Comparison of ENCODE assay signal across 8 cellular contexts in genomic region chr20:62898970-62899632, GRCh38. TPM values are rescaled to one million over a fixed set of nuclear protein-coding genes. Genes with fewer than 3 reads are reported as not detected.
DNase-seq lines count a peak whose midpoint lies in the region; ATAC-seq and TF ChIP-seq lines count a peak whose summit lies in the region.

No MANE protein-coding gene starts in this region.

- H3K9me3 Mint-ChIP-seq in activated CD8-positive, alpha-beta T cell treated with anti-CD3 and anti-CD28 coated beads for 36 hours = no peaks in the 10 kb centered on the region

- TF ChIP-seq CTCF in activated CD8-positive, alpha-beta T cell treated with anti-CD3 and anti-CD28 coated beads for 36 hours (IDR thresholded peaks at IDR 0.05) = no peak
- TF ChIP-seq CTCF in gastrocnemius medialis (IDR thresholded peaks at IDR 0.05 in 4 of 5, conservative IDR thresholded peaks at IDR 0.05 in 1 of 5) = no peak

- no peak for TF ChIP-seq POLR2A in gastrocnemius medialis (IDR thresholded peaks at IDR 0.05)

- H3K27me3 ChIP-seq in H7 (ENCODE audit: control insufficient read depth, insufficient read depth, low read length) = no peaks in the 10 kb centered on the region
- no peaks in the 10 kb centered on the region for H3K27me3 ChIP-seq in mesendoderm (ENCODE audit: insufficient read depth, low read length, poor library complexity)
- H3K27me3 ChIP-seq in gastrocnemius medialis = peaks cover 0 to 3% (median 0%) of the 10 kb centered on the region in 3 donors

- H3K36me3 Mint-ChIP-seq in activated CD8-positive, alpha-beta T cell treated with anti-CD3 and anti-CD28 coated beads for 36 hours (ENCODE audit: low read depth) = peaks cover 40% of the 10 kb centered on the region

- H3K27ac ChIP-seq in mesendoderm (ENCODE audit: low read depth, low read length) (peak overlapping the region; percentile 39), gastrocnemius medialis (no peak overlapping the region)

- no peak overlapping the region for H3K4me3 ChIP-seq in H7 (ENCODE audit: insufficient read depth, low read depth, low read length)
- H3K4me3 ChIP-seq in mesendoderm (ENCODE audit: low read length) = no peak overlapping the region
- no peak overlapping the region for H3K4me3 ChIP-seq in gastrocnemius medialis

- in situ Hi-C loops in gastrocnemius medialis (cut with MboI; ENCODE audit: low sequenced_read_pairs in 4 of 4) = loop anchor here in 3 of 4 donors (5.0 to 25.0 kb wide), 3 partner anchors 113 to 116 kb away; partner anchors contain the start of gene BHLHE23 (in 1 of the 3)

- H3K4me1 Mint-ChIP-seq in activated CD8-positive, alpha-beta T cell treated with anti-CD3 and anti-CD28 coated beads for 36 hours (ENCODE audit: low read depth) = peaks cover 37% of the 10 kb centered on the region

- no peak overlapping the region for H4K8ac ChIP-seq in mesendoderm (ENCODE audit: low read depth, low read length)

- H3K36me3 ChIP-seq in H7 (replicated peaks; ENCODE audit: control insufficient read depth, insufficient read depth, low read length) = peaks cover 24% of the 10 kb centered on the region
- H3K36me3 ChIP-seq in mesendoderm (ENCODE audit: control insufficient read depth, insufficient read depth, low read length) = peaks cover 10% of the 10 kb centered on the region
- H3K36me3 ChIP-seq in gastrocnemius medialis = peaks cover 0 to 44% of the 10 kb centered on the region in 2 donors

- H3K79me1 ChIP-seq in mesendoderm (ENCODE audit: low read length) = peaks cover 9% of the 10 kb centered on the region

- no peak for ATAC-seq in activated CD8-positive, alpha-beta T cell treated with anti-CD3 and anti-CD28 coated beads for 36 hours
- ATAC-seq in gastrocnemius medialis = no peak
- no peak for ATAC-seq in GM21360 (IDR thresholded peaks at IDR 0.05; ENCODE audit: unreplicated experiment)

- no CpG with 5 or more reads among the region's 16 CpGs for WGBS in mesendoderm (ENCODE audit: extremely low coverage, insufficient coverage, low lambda C conversion rate)

- POLR2A ChIA-PET in activated CD8-positive, alpha-beta T cell treated with anti-CD3 and anti-CD28 coated beads for 36 hours (lab: Charles Lee) = interaction anchor here (0.7 to 2.9 kb wide), 11 partner anchors 10 to 60 kb away, joined by 3 to 20 read pairs (median 3); partner anchors contain the start of gene GID8

- H2AK5ac ChIP-seq in mesendoderm (ENCODE audit: low read length) = no peak overlapping the region

- no peak overlapping the region for H3K4me3 Mint-ChIP-seq in activated CD8-positive, alpha-beta T cell treated with anti-CD3 and anti-CD28 coated beads for 36 hours

- H3K27me3 Mint-ChIP-seq in activated CD8-positive, alpha-beta T cell treated with anti-CD3 and anti-CD28 coated beads for 36 hours = no peaks in the 10 kb centered on the region

- CTCF ChIA-PET in activated CD8-positive, alpha-beta T cell treated with anti-CD3 and anti-CD28 coated beads for 36 hours (lab: Charles Lee) = interaction anchor here (0.6 to 7.4 kb wide), 15 partner anchors 9 to 116 kb away, joined by 3 to 113 read pairs (median 4); partner anchors contain the start of gene DIDO1

- H3K27ac Mint-ChIP-seq in activated CD8-positive, alpha-beta T cell treated with anti-CD3 and anti-CD28 coated beads for 36 hours = no peak overlapping the region

- DNase-seq in D341Med (ENCODE audit: low spot score) (peak; percentile 15), H7 (peak; percentile 78), mesendoderm (peak; percentile 60), gastrocnemius medialis (no peak), DMS114 treated with DMSO at 0.1 percent for 48 hours (lab: John Stamatoyannopoulos, UW; ENCODE audit: unreplicated experiment) (no peak), foreskin melanocyte (no peak)
- DNase-seq in activated CD8-positive, alpha-beta T cell treated with anti-CD3 and anti-CD28 coated beads for 36 hours = peak; percentile 26

- peak overlapping the region; percentile 31 for H3K9ac ChIP-seq in mesendoderm (ENCODE audit: low read length)

- intact Hi-C loops in activated CD8-positive, alpha-beta T cell treated with anti-CD3 and anti-CD28 coated beads for 36 hours (cut with micrococcal nuclease) = no loop called here
- intact Hi-C loops in gastrocnemius medialis (cut with DNase I; ENCODE audit: low total_unique reads) = no loop called here

- peak overlapping the region; percentile 47 for H4K5ac ChIP-seq in mesendoderm (ENCODE audit: low read length)

- peaks cover 15% of the 10 kb centered on the region for H3K4me1 ChIP-seq in mesendoderm (ENCODE audit: control insufficient read depth, low read depth, low read length)
- H3K4me1 ChIP-seq in gastrocnemius medialis = peaks cover 5 to 12% of the 10 kb centered on the region in 2 donors

- H3K79me2 ChIP-seq in mesendoderm (ENCODE audit: control insufficient read depth, insufficient read depth, low read length) = no peaks in the 10 kb centered on the region

- no peak overlapping the region for H3K18ac ChIP-seq in mesendoderm (ENCODE audit: low read length)

- peak overlapping the region; percentile 38 for H2BK5ac ChIP-seq in mesendoderm (ENCODE audit: low read length)

- no peaks in the 10 kb centered on the region for H3K9me3 ChIP-seq in gastrocnemius medialis

- H3K4me2 ChIP-seq in mesendoderm (ENCODE audit: low read length) = no peak overlapping the region

- no peak overlapping the region for H2BK15ac ChIP-seq in mesendoderm (replicated peaks; ENCODE audit: low read depth)

- H2BK120ac ChIP-seq in mesendoderm (ENCODE audit: low read depth, low read length) = no peak overlapping the region

- no peak overlapping the region for H3K23ac ChIP-seq in mesendoderm (ENCODE audit: low read length)

- H3K4ac ChIP-seq in mesendoderm (ENCODE audit: low read depth, low read length) = no peak overlapping the region

- peak overlapping the region; percentile 61 for H3K56ac ChIP-seq in mesendoderm (ENCODE audit: low read length)

RNA-seq across cellular contexts. Expression of gene DIDO1, which starts 27.2 kb away (rescaled TPM):
- 53.2 and 63.4 TPM in 2 replicates for total RNA-seq in H7 (2014; rRNA removed; shearing (Covaris generic))
- 10 to 100 TPM; 45.9 to 47.4 TPM for total RNA-seq in activated CD8-positive, alpha-beta T cell treated with anti-CD3 and anti-CD28 coated beads for 36 hours
- polyA plus RNA-seq in mesendoderm (2013, experiment 1 of 2) = 37.6 TPM
- polyA plus RNA-seq in mesendoderm (2013, experiment 2 of 2) = 38.2 TPM
- total RNA-seq in gastrocnemius medialis = 10 to 100 TPM; 24.2 to 39.3 (median 28.7) TPM

RNA-seq across cellular contexts. Expression of gene TCFL5, which starts 37.5 kb away (rescaled TPM):
- total RNA-seq in H7 (2014; rRNA removed; shearing (Covaris generic)) = 25.7 and 36.8 TPM in 2 replicates
- 1 to 10 TPM; 7.5 to 7.6 TPM for total RNA-seq in activated CD8-positive, alpha-beta T cell treated with anti-CD3 and anti-CD28 coated beads for 36 hours
- 5.1 TPM for polyA plus RNA-seq in mesendoderm (2013, experiment 1 of 2)
- polyA plus RNA-seq in mesendoderm (2013, experiment 2 of 2) = 4.8 TPM
- 1 to 10 TPM; 5.3 to 7.3 (median 6.3) TPM for total RNA-seq in gastrocnemius medialis

RNA-seq across cellular contexts. Expression of gene GID8, which starts 38.8 kb away (rescaled TPM):
- 49.1 and 57.0 TPM in 2 replicates for total RNA-seq in H7 (2014; rRNA removed; shearing (Covaris generic))
- 10 to 100 TPM; 39.2 to 42.2 TPM for total RNA-seq in activated CD8-positive, alpha-beta T cell treated with anti-CD3 and anti-CD28 coated beads for 36 hours
- polyA plus RNA-seq in mesendoderm (2013, experiment 1 of 2) = 34.7 TPM
- 34.4 TPM for polyA plus RNA-seq in mesendoderm (2013, experiment 2 of 2)
- 10 to 100 TPM; 12.8 to 16.2 (median 13.5) TPM for total RNA-seq in gastrocnemius medialis

RNA-seq across cellular contexts. Expression of gene SLC17A9, which starts 53.4 kb away (rescaled TPM):
- total RNA-seq in H7 (2014; rRNA removed; shearing (Covaris generic)) = 32.6 and 41.4 TPM in 2 replicates
- 10 to 100 TPM; 78.5 to 78.7 TPM for total RNA-seq in activated CD8-positive, alpha-beta T cell treated with anti-CD3 and anti-CD28 coated beads for 36 hours
- polyA plus RNA-seq in mesendoderm (2013, experiment 1 of 2) = 11.4 TPM
- polyA plus RNA-seq in mesendoderm (2013, experiment 2 of 2) = 12.4 TPM
- total RNA-seq in gastrocnemius medialis = 1 to 10 TPM in 3 of 4 donors, under 1 TPM in 1; 0.55 to 2.4 (median 1.2) TPM

Comparison
In these comparisons a context has a peak if more than half of its experiments do, and no peak if none do; other contexts are left out.
1. DNase-seq: peak in D341Med (single experiment), H7 (single experiment), activated CD8-positive, alpha-beta T cell treated with anti-CD3 and anti-CD28 coated beads for 36 hours (single experiment) and mesendoderm (single experiment); none in gastrocnemius medialis (0 of 2), DMS114 treated with DMSO at 0.1 percent for 48 hours (single experiment) and foreskin melanocyte (single experiment).